Comparison of ENCODE assay signal across 1 cellular context in genomic region chr9:127578627-127578951, GRCh38.
TF ChIP-seq lines count a peak whose summit lies in the region.

No MANE protein-coding gene starts in this region.

TF ChIP-seq in A549, 52 proteins besides CTCF, POLR2A, EP300 and RAD21 (continued from another document):
- no peak for TF ChIP-seq ELK1 (IDR thresholded peaks at IDR 0.05; ENCODE audit: low read depth, low read length)
